ENCODE assay signal across 20 cellular contexts in the genomic region with DNA sequence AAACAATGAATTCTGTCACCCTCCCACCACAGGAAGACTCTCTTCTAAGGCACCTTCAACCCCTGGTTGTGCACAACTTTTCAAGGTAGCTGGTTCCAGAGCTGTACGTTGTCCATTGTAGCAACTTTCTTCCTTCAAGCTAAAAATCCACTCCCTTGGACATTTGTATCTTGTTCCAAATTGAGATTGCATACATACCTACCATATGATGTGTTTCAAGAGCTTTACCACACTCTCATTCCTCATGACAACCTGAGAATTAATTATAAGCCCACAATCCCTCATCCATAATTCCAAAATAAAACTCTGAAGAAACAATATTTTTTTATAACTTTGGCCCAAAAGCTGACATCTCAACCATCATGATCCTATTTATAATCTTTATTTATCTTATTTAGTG. TPM values are rescaled to one million over a fixed set of nuclear protein-coding genes. Genes with fewer than 3 reads are reported as not detected.
DNase-seq lines count a peak whose midpoint lies in the region; ATAC-seq and TF ChIP-seq lines count a peak whose summit lies in the region.
"Had no signal": no experiment of that assay in that cellular context is flagged by ENCODE, and none has a peak within 500 bp of the region (broad histone marks: within the 10 kb centered on the region; RNA-seq: fewer than 3 reads in every experiment).

No MANE protein-coding gene starts in this region.

- no peak for ATAC-seq in upper lobe of left lung (ENCODE audit: low FRiP score in 2 of 2)
- ATAC-seq in GM18873 (IDR thresholded peaks at IDR 0.05; ENCODE audit: low FRiP score, unreplicated experiment) = no peak
- ATAC-seq in naive thymus-derived CD4-positive, alpha-beta T cell = no peak

- CTCF ChIA-PET in activated CD4-positive, alpha-beta T cell treated with anti-CD3 and anti-CD28 coated beads, Interleukin-2, amount 10 ng/mL, durations not matched to agents 7 days and 5 days (lab: Charles Lee) = interaction anchor here (1.2 kb wide), 1 partner anchor 161 kb away, joined by 4 read pairs; no protein-coding TSS in a partner anchor
- CTCF ChIA-PET in naive thymus-derived CD4-positive, alpha-beta T cell (lab: Charles Lee) = no interaction called here

- no peak for TF ChIP-seq POLR2A in upper lobe of left lung (IDR thresholded peaks at IDR 0.05)

- H3K4me1 Mint-ChIP-seq in activated CD4-positive, alpha-beta T cell treated with anti-CD3 and anti-CD28 coated beads, Interleukin-2, amount 10 ng/mL, durations not matched to agents 24 days and 14 days = peaks cover 30% of the 10 kb centered on the region
- H3K4me1 Mint-ChIP-seq in activated CD4-positive, alpha-beta T cell treated with anti-CD3 and anti-CD28 coated beads, Interleukin-2, amount 10 ng/mL, durations not matched to agents 7 days and 5 days = peaks cover 33% of the 10 kb centered on the region
- peaks cover 18 to 46% (median 29%) of the 10 kb centered on the region in 7 donors for H3K4me1 Mint-ChIP-seq in naive thymus-derived CD4-positive, alpha-beta T cell

- H3K9me3 ChIP-seq in upper lobe of left lung = no peaks in the 10 kb centered on the region
- H3K9me3 ChIP-seq in naive thymus-derived CD4-positive, alpha-beta T cell (ENCODE audit: control insufficient read depth in 2 of 3, low read length in 3 of 3) = no peaks in the 10 kb centered on the region
- H3K9me3 ChIP-seq: BLaER1, HAP-1 had no signal

- no peaks in the 10 kb centered on the region for H3K27me3 ChIP-seq in upper lobe of left lung
- H3K27me3 ChIP-seq in naive thymus-derived CD4-positive, alpha-beta T cell (ENCODE audit: control insufficient read depth in 2 of 2, insufficient read depth in 2 of 2, low read length in 2 of 2) = no peaks in the 10 kb centered on the region
- H3K27me3 ChIP-seq: BLaER1 had no signal

- H3K27ac ChIP-seq in upper lobe of left lung = peak overlapping the region; percentile 60 to 82 (median 62)
- H3K27ac ChIP-seq in naive thymus-derived CD4-positive, alpha-beta T cell (ENCODE audit: low read depth, low read length) = no peak overlapping the region
- H3K27ac ChIP-seq: 22Rv1, BLaER1 had no signal

- peaks cover 0 to 4% (median 0%) of the 10 kb centered on the region in 4 donors for H3K4me1 ChIP-seq in upper lobe of left lung
- peaks cover 0 to 28% of the 10 kb centered on the region in 2 donors for H3K4me1 ChIP-seq in naive thymus-derived CD4-positive, alpha-beta T cell (ENCODE audit: control insufficient read depth in 2 of 2, insufficient read depth in 2 of 2, low read length in 2 of 2)

- POLR2A ChIA-PET in activated CD4-positive, alpha-beta T cell treated with anti-CD3 and anti-CD28 coated beads, Interleukin-2, amount 10 ng/mL, durations not matched to agents 7 days and 5 days (lab: Charles Lee) = no interaction called here
- POLR2A ChIA-PET in naive thymus-derived CD4-positive, alpha-beta T cell (lab: Charles Lee) = no interaction called here

- no peaks in the 10 kb centered on the region for H3K9me3 Mint-ChIP-seq in activated CD4-positive, alpha-beta T cell treated with anti-CD3 and anti-CD28 coated beads, Interleukin-2, amount 10 ng/mL, durations not matched to agents 24 days and 14 days
- no peaks in the 10 kb centered on the region for H3K9me3 Mint-ChIP-seq in activated CD4-positive, alpha-beta T cell treated with anti-CD3 and anti-CD28 coated beads, Interleukin-2, amount 10 ng/mL, durations not matched to agents 7 days and 5 days
- peaks cover 0 to 2% (median 0%) of the 10 kb centered on the region in 11 donors for H3K9me3 Mint-ChIP-seq in naive thymus-derived CD4-positive, alpha-beta T cell

- H3K4me3 ChIP-seq in fibroblast of the aortic adventitia (ENCODE audit: low read depth, low read length) (no peak overlapping the region), upper lobe of left lung (no peak overlapping the region)
- no peak overlapping the region for H3K4me3 ChIP-seq in naive thymus-derived CD4-positive, alpha-beta T cell (ENCODE audit: low read length)
- H3K4me3 ChIP-seq: BLaER1, HAP-1 had no signal

- no peaks in the 10 kb centered on the region for H3K27me3 Mint-ChIP-seq in activated CD4-positive, alpha-beta T cell treated with anti-CD3 and anti-CD28 coated beads, Interleukin-2, amount 10 ng/mL, durations not matched to agents 24 days and 14 days
- no peaks in the 10 kb centered on the region for H3K27me3 Mint-ChIP-seq in activated CD4-positive, alpha-beta T cell treated with anti-CD3 and anti-CD28 coated beads, Interleukin-2, amount 10 ng/mL, durations not matched to agents 7 days and 5 days
- no peaks in the 10 kb centered on the region for H3K27me3 Mint-ChIP-seq in naive thymus-derived CD4-positive, alpha-beta T cell

- TF ChIP-seq CTCF in fibroblast of the aortic adventitia (IDR thresholded peaks at IDR 0.05; ENCODE audit: insufficient read depth, low read length) (no peak), upper lobe of left lung (IDR thresholded peaks at IDR 0.05) (no peak)

- peak; percentile 31 for DNase-seq in activated CD4-positive, alpha-beta T cell treated with anti-CD3 and anti-CD28 coated beads, Interleukin-2, amount 10 ng/mL, durations not matched to agents 24 days and 14 days
- DNase-seq in activated CD4-positive, alpha-beta T cell treated with anti-CD3 and anti-CD28 coated beads, Interleukin-2, amount 10 ng/mL, durations not matched to agents 7 days and 5 days = no peak
- DNase-seq in amniotic epithelial cell (ENCODE audit: low read depth) = peak; percentile 60
- DNase-seq in fibroblast of the aortic adventitia (ENCODE audit: low read depth) = peak; percentile 30
- DNase-seq in upper lobe of left lung = no peak
- DNase-seq in cerebellar cortex (ENCODE audit: low spot score) = no peak
- no peak for DNase-seq in naive thymus-derived CD4-positive, alpha-beta T cell
- DNase-seq: DMS153, EL, KBM-7, NCI-H1092, NCI-H146, NCI-H2081 treated with DMSO at 0.1 percent for 48 hours, NCI-H510A, NCI-H774 had no signal

- TF ChIP-seq EP300 in upper lobe of left lung (IDR thresholded peaks at IDR 0.05) = no peak

- no peak overlapping the region for H3K4me3 Mint-ChIP-seq in activated CD4-positive, alpha-beta T cell treated with anti-CD3 and anti-CD28 coated beads, Interleukin-2, amount 10 ng/mL, durations not matched to agents 24 days and 14 days
- H3K4me3 Mint-ChIP-seq in activated CD4-positive, alpha-beta T cell treated with anti-CD3 and anti-CD28 coated beads, Interleukin-2, amount 10 ng/mL, durations not matched to agents 7 days and 5 days = no peak overlapping the region
- H3K4me3 Mint-ChIP-seq in naive thymus-derived CD4-positive, alpha-beta T cell = no peak overlapping the region

- no peak overlapping the region for H3K27ac Mint-ChIP-seq in activated CD4-positive, alpha-beta T cell treated with anti-CD3 and anti-CD28 coated beads, Interleukin-2, amount 10 ng/mL, durations not matched to agents 24 days and 14 days
- H3K27ac Mint-ChIP-seq in activated CD4-positive, alpha-beta T cell treated with anti-CD3 and anti-CD28 coated beads, Interleukin-2, amount 10 ng/mL, durations not matched to agents 7 days and 5 days = no peak overlapping the region
- no peak overlapping the region for H3K27ac Mint-ChIP-seq in naive thymus-derived CD4-positive, alpha-beta T cell

- intact Hi-C loops in activated CD4-positive, alpha-beta T cell treated with anti-CD3 and anti-CD28 coated beads, Interleukin-2, amount 10 ng/mL, durations not matched to agents 24 days and 14 days (cut with micrococcal nuclease) = loop anchor here (2.0 kb wide), 1 partner anchor 33 kb away; a partner anchor contains a TSS
- intact Hi-C loops in naive thymus-derived CD4-positive, alpha-beta T cell (cut with micrococcal nuclease) = no loop called here

- peaks cover 3% of the 10 kb centered on the region for H3K36me3 Mint-ChIP-seq in activated CD4-positive, alpha-beta T cell treated with anti-CD3 and anti-CD28 coated beads, Interleukin-2, amount 10 ng/mL, durations not matched to agents 24 days and 14 days (ENCODE audit: low read depth)
- peaks cover 11% of the 10 kb centered on the region for H3K36me3 Mint-ChIP-seq in activated CD4-positive, alpha-beta T cell treated with anti-CD3 and anti-CD28 coated beads, Interleukin-2, amount 10 ng/mL, durations not matched to agents 7 days and 5 days (ENCODE audit: low read depth)
- H3K36me3 Mint-ChIP-seq in naive thymus-derived CD4-positive, alpha-beta T cell = peaks cover 0 to 23% (median 9%) of the 10 kb centered on the region in 5 donors

- H3K36me3 ChIP-seq in upper lobe of left lung = peaks cover 0 to 31% (median 4%) of the 10 kb centered on the region in 4 donors
- no peaks in the 10 kb centered on the region for H3K36me3 ChIP-seq in naive thymus-derived CD4-positive, alpha-beta T cell (ENCODE audit: control insufficient read depth in 2 of 3, insufficient read depth in 3 of 3, low read length in 3 of 3)
- H3K36me3 ChIP-seq: HAP-1 had no signal

- WGBS in upper lobe of left lung, 2 donors = 77 to 80% methylated on average over 1 of the region's 1 CpG

RNA-seq across cellular contexts. Expression of a gene that starts 3.0 kb away (rescaled TPM):
- total RNA-seq in activated CD4-positive, alpha-beta T cell treated with anti-CD3 and anti-CD28 coated beads, Interleukin-2, amount 10 ng/mL, durations not matched to agents 24 days and 14 days = not detected in 2 replicates
- not detected for total RNA-seq in activated CD4-positive, alpha-beta T cell treated with anti-CD3 and anti-CD28 coated beads, Interleukin-2, amount 10 ng/mL, durations not matched to agents 7 days and 5 days
- not detected in 2 replicates for total RNA-seq in fibroblast of the aortic adventitia (ENCODE audit: low replicate concordance)
- not detected for total RNA-seq in upper lobe of left lung
- total RNA-seq in naive thymus-derived CD4-positive, alpha-beta T cell = not detected
- polyA plus RNA-seq in naive thymus-derived CD4-positive, alpha-beta T cell = not detected
- total RNA-seq: SK-MEL-5 had no signal

RNA-seq across cellular contexts. Expression of a gene that starts 3.3 kb away (rescaled TPM):
- total RNA-seq in activated CD4-positive, alpha-beta T cell treated with anti-CD3 and anti-CD28 coated beads, Interleukin-2, amount 10 ng/mL, durations not matched to agents 24 days and 14 days = not detected in 2 replicates
- total RNA-seq in activated CD4-positive, alpha-beta T cell treated with anti-CD3 and anti-CD28 coated beads, Interleukin-2, amount 10 ng/mL, durations not matched to agents 7 days and 5 days = not detected
- total RNA-seq in fibroblast of the aortic adventitia (ENCODE audit: low replicate concordance) = not detected in 2 replicates
- total RNA-seq in upper lobe of left lung = not detected
- total RNA-seq in naive thymus-derived CD4-positive, alpha-beta T cell = not detected
- polyA plus RNA-seq in naive thymus-derived CD4-positive, alpha-beta T cell = not detected
- total RNA-seq: SK-MEL-5 had no signal

RNA-seq across cellular contexts. Expression of a gene that starts 31.9 kb away (rescaled TPM):
- total RNA-seq in activated CD4-positive, alpha-beta T cell treated with anti-CD3 and anti-CD28 coated beads, Interleukin-2, amount 10 ng/mL, durations not matched to agents 24 days and 14 days = not detected in 2 replicates
- total RNA-seq in activated CD4-positive, alpha-beta T cell treated with anti-CD3 and anti-CD28 coated beads, Interleukin-2, amount 10 ng/mL, durations not matched to agents 7 days and 5 days = not detected
- total RNA-seq in fibroblast of the aortic adventitia (ENCODE audit: low replicate concordance) = not detected in 2 replicates
- under 1 TPM in 1 of 6 donors, not detected in 5; 0.40 TPM for total RNA-seq in upper lobe of left lung
- total RNA-seq in naive thymus-derived CD4-positive, alpha-beta T cell = not detected
- not detected for polyA plus RNA-seq in naive thymus-derived CD4-positive, alpha-beta T cell
- total RNA-seq: SK-MEL-5 had no signal

RNA-seq across cellular contexts. Expression of a gene that starts 32.4 kb away (rescaled TPM):
- 19.3 and 20.2 TPM in 2 replicates for total RNA-seq in activated CD4-positive, alpha-beta T cell treated with anti-CD3 and anti-CD28 coated beads, Interleukin-2, amount 10 ng/mL, durations not matched to agents 24 days and 14 days
- 10 to 100 TPM; 22.2 to 24.5 TPM for total RNA-seq in activated CD4-positive, alpha-beta T cell treated with anti-CD3 and anti-CD28 coated beads, Interleukin-2, amount 10 ng/mL, durations not matched to agents 7 days and 5 days
- total RNA-seq in fibroblast of the aortic adventitia (ENCODE audit: low replicate concordance) (6.4 and 15.6 TPM in 2 replicates), upper lobe of left lung (100 to 1,000 TPM in 1 of 6 donors, 10 to 100 TPM in 5; 37.4 to 163 (median 39.6) TPM)
- 10 to 100 TPM; 26.8 to 52.4 (median 44.3) TPM for total RNA-seq in naive thymus-derived CD4-positive, alpha-beta T cell
- polyA plus RNA-seq in naive thymus-derived CD4-positive, alpha-beta T cell = 10 to 100 TPM in 1 of 2 donors, 1 to 10 TPM in 1; 9.7 to 20.3 TPM

RNA-seq across cellular contexts. Expression of a gene that starts 36.9 kb away (rescaled TPM):
- not detected in 2 replicates for total RNA-seq in activated CD4-positive, alpha-beta T cell treated with anti-CD3 and anti-CD28 coated beads, Interleukin-2, amount 10 ng/mL, durations not matched to agents 24 days and 14 days
- under 1 TPM in 1 of 2 experiments, not detected in 1; 0.17 TPM for total RNA-seq in activated CD4-positive, alpha-beta T cell treated with anti-CD3 and anti-CD28 coated beads, Interleukin-2, amount 10 ng/mL, durations not matched to agents 7 days and 5 days
- total RNA-seq in fibroblast of the aortic adventitia (ENCODE audit: low replicate concordance) = not detected in 2 replicates
- total RNA-seq in upper lobe of left lung = 1 to 10 TPM in 4 of 6 donors, under 1 TPM in 2; 0.23 to 9.3 (median 1.8) TPM
- under 1 TPM in 4 of 5 experiments, not detected in 1; 0.32 to 0.62 (median 0.37) TPM for total RNA-seq in naive thymus-derived CD4-positive, alpha-beta T cell
- polyA plus RNA-seq in naive thymus-derived CD4-positive, alpha-beta T cell = not detected
- total RNA-seq: SK-MEL-5 had no signal

Comparison
In these comparisons a context has a peak if more than half of its experiments do, and no peak if none do; other contexts are left out.
1. DNase-seq: peak in activated CD4-positive, alpha-beta T cell treated with anti-CD3 and anti-CD28 coated beads, Interleukin-2, amount 10 ng/mL, durations not matched to agents 24 days and 14 days (single experiment), amniotic epithelial cell (single experiment) and fibroblast of the aortic adventitia (single experiment); none in activated CD4-positive, alpha-beta T cell treated with anti-CD3 and anti-CD28 coated beads, Interleukin-2, amount 10 ng/mL, durations not matched to agents 7 days and 5 days (single experiment), upper lobe of left lung (0 of 2), cerebellar cortex (single experiment) and naive thymus-derived CD4-positive, alpha-beta T cell (0 of 9).